ENCODE assay signal across 11 cellular contexts in genomic region chr7:105896407-105896842, GRCh38. TPM values are rescaled to one million over a fixed set of nuclear protein-coding genes. Genes with fewer than 3 reads are reported as not detected.
DNase-seq lines count a peak whose midpoint lies in the region; ATAC-seq, FAIRE-seq and TF ChIP-seq lines count a peak whose summit lies in the region.
"Had no signal": no experiment of that assay in that cellular context is flagged by ENCODE, and none has a peak within 500 bp of the region (broad histone marks: within the 10 kb centered on the region; RNA-seq: fewer than 3 reads in every experiment).

No MANE protein-coding gene starts in this region.

- H3K27ac ChIP-seq in pancreas: no peak overlapping the region
- H3K27ac ChIP-seq: skin epidermis had no signal

- in situ Hi-C loops in KBM-7 (cut with MboI; ENCODE audit: low pct_unique_long_range_greater_than_20kb, low sequenced_read_pairs): no loop called here

- no peak overlapping the region for H3K4me3 ChIP-seq in HFF-Myc (replicated peaks; ENCODE audit: low read depth, low read length)
- H3K4me3 ChIP-seq in pancreas: no peak overlapping the region
- H3K4me3 ChIP-seq: skin epidermis had no signal

- CTCF ChIA-PET in T-cell (lab: Charles Lee): interaction anchor here (0.6 to 1.1 kb wide), 4 partner anchors 11 to 73 kb away, joined by 3 to 4 read pairs (median 4); no protein-coding TSS in a partner anchor

- no peaks in the 10 kb centered on the region for H3K27me3 Mint-ChIP-seq in T-cell

- POLR2A ChIA-PET in T-cell (lab: Charles Lee): interaction anchor here (0.6 to 0.9 kb wide), 4 partner anchors 9 to 10 kb away, joined by 3 to 5 read pairs (median 3); no protein-coding TSS in a partner anchor

- no peak for TF ChIP-seq CTCF in HFF-Myc (IDR thresholded peaks at IDR 0.05; ENCODE audit: low read depth, low read length, missing control alignments)
- TF ChIP-seq CTCF in pancreas (IDR thresholded peaks at IDR 0.05): no peak

- peak; percentile 69 to 87 (median 83) for ATAC-seq in T-cell (replicated peaks in 1 of 4)
- ATAC-seq in pancreas: peak in 3 of 4 donors; percentile 42 to 81 (median 80)
- ATAC-seq in GM21515 (IDR thresholded peaks at IDR 0.05; ENCODE audit: unreplicated experiment): no peak
- ATAC-seq in HG02885 (IDR thresholded peaks at IDR 0.05; ENCODE audit: poor library complexity, unreplicated experiment): no peak

- no peaks in the 10 kb centered on the region for H3K9me3 Mint-ChIP-seq in T-cell

- no peaks in the 10 kb centered on the region for H3K36me3 ChIP-seq in pancreas

- no peak overlapping the region for H3K4me3 Mint-ChIP-seq in T-cell

- intact Hi-C loops in pancreas (cut with DNase I): no loop called here

- peak; percentile 52 for DNase-seq in HFF-Myc (ENCODE audit: extremely low read depth, low read depth)
- DNase-seq in NCI-H2107 (lab: John Stamatoyannopoulos, UW): peak; percentile 89
- peak in 8 of 34 experiments; percentile 3 to 20 (median 13) for DNase-seq in T-cell
- DNase-seq in pancreas: no peak
- no peak for DNase-seq in KBM-7
- DNase-seq in EL: no peak
- DNase-seq: IMR-90 had no signal

- FAIRE-seq in pancreas (lab: Jason Lieb, UNC): peak; percentile 17
- FAIRE-seq: D721Med had no signal

- peaks cover 24 to 38% (median 28%) of the 10 kb centered on the region in 3 donors for H3K4me1 Mint-ChIP-seq in T-cell

- peak overlapping the region in 1 of 2 donors; percentile 12 for H3K27ac Mint-ChIP-seq in T-cell

- peaks cover 25% of the 10 kb centered on the region for H3K36me3 Mint-ChIP-seq in T-cell

- H3K4me1 ChIP-seq in pancreas: no peaks in the 10 kb centered on the region

- 52 to 68% methylated on average over 1 of the region's 1 CpG for WGBS in pancreas, 2 donors

- no peaks in the 10 kb centered on the region for H3K27me3 ChIP-seq in pancreas

- H3K9me3 ChIP-seq in pancreas: no peaks in the 10 kb centered on the region

RNA-seq across cellular contexts. Expression of gene ATXN7L1, which starts 20.0 kb away (rescaled TPM):
- total RNA-seq in T-cell (10 to 100 TPM; 42.3 to 54.7 (median 47.4) TPM), pancreas (1 to 10 TPM; 3.2 to 9.3 (median 5.3) TPM)
- polyA plus RNA-seq in pancreas: 1 to 10 TPM; 2.3 to 4.8 TPM

Comparison
In these comparisons a context has a peak if more than half of its experiments do, and no peak if none do; other contexts are left out.
1. DNase-seq: peak in HFF-Myc (single experiment) and NCI-H2107 (single experiment); none in pancreas (0 of 6), KBM-7 (single experiment) and EL (single experiment).
2. ATAC-seq: peak in T-cell (4 of 4) and pancreas (3 of 4); none in GM21515 (single experiment) and HG02885 (single experiment).
3. RNA of gene ATXN7L1, which starts 20.0 kb away (total RNA-seq): 42.3 to 54.7 TPM in T-cell; 3.2 to 9.3 TPM in pancreas; every median in the first group is over 4 times any median in the second.